In genomic region chr4:172666711-172667368, GRCh38 we compare ENCODE assay signal across 15 cellular contexts.
A peak's percentile ranks its signal among the peaks of the same experiment; 100 is the strongest.
DNase-seq lines count a peak whose midpoint lies in the region; ATAC-seq and TF ChIP-seq lines count a peak whose summit lies in the region.
"Had no signal": no experiment of that assay in that cellular context is flagged by ENCODE, and none has a peak within 500 bp of the region (broad histone marks: within the 10 kb centered on the region; RNA-seq: fewer than 3 reads in every experiment).

No MANE protein-coding gene starts in this region.

- H3K4me1 Mint-ChIP-seq in glutamatergic neuron (ENCODE audit: low read depth, unreplicated experiment), result peaks cover 10% of the 10 kb centered on the region
- H3K4me1 Mint-ChIP-seq: central memory CD8-positive, alpha-beta T cell had no signal

- H3K36me3 Mint-ChIP-seq in glutamatergic neuron (ENCODE audit: unreplicated experiment), result no peaks in the 10 kb centered on the region
- H3K36me3 Mint-ChIP-seq: activated naive CD4-positive, alpha-beta T cell treated with anti-CD3 and anti-CD28 coated beads, Interleukin-2, amount 50 U/mL, for 72 hours had no signal

- no peak overlapping the region for H3K4me3 Mint-ChIP-seq in glutamatergic neuron (ENCODE audit: unreplicated experiment)
- H3K4me3 Mint-ChIP-seq: central memory CD8-positive, alpha-beta T cell had no signal

- no peaks in the 10 kb centered on the region for H4K20me1 ChIP-seq in Karpas-422 (ENCODE audit: insufficient read depth, low read depth, low read length)

- H3K27me3 ChIP-seq in WERI-Rb-1 (ENCODE audit: insufficient read depth, low read depth, severe bottlenecking), result no peaks in the 10 kb centered on the region
- H3K27me3 ChIP-seq in Karpas-422 (ENCODE audit: low read length), result no peaks in the 10 kb centered on the region
- H3K27me3 ChIP-seq: right atrium auricular region, upper lobe of left lung had no signal

- no peak overlapping the region for H3K4me2 ChIP-seq in Karpas-422 (ENCODE audit: low read depth, low read length, poor library complexity, severe bottlenecking)

- no peak overlapping the region for H3K27ac ChIP-seq in WERI-Rb-1
- no peak overlapping the region for H3K27ac ChIP-seq in Karpas-422 (ENCODE audit: low read length)
- H3K27ac ChIP-seq: right atrium auricular region, upper lobe of left lung had no signal

- H3K9me3 ChIP-seq in WERI-Rb-1 (ENCODE audit: severe bottlenecking) (no peaks in the 10 kb centered on the region), Karpas-422 (ENCODE audit: low read length) (no peaks in the 10 kb centered on the region), mucosa of descending colon (no peaks in the 10 kb centered on the region)
- H3K9me3 ChIP-seq: right atrium auricular region, upper lobe of left lung had no signal

- H3K9me3 Mint-ChIP-seq in glutamatergic neuron (ENCODE audit: unreplicated experiment), result no peaks in the 10 kb centered on the region

- no peaks in the 10 kb centered on the region for H3K9me2 ChIP-seq in Karpas-422 (replicated peaks; ENCODE audit: insufficient read depth, low read length)

- ATAC-seq in mucosa of descending colon, result no peak
- ATAC-seq: activated CD4-positive, CD25-positive, alpha-beta regulatory T cell treated with anti-CD3 and anti-CD28 coated beads, Interleukin-2, amount 50 U/mL, for 24 hours; activated naive CD4-positive, alpha-beta T cell treated with anti-CD3 and anti-CD28 coated beads, Interleukin-2, amount 50 U/mL, for 72 hours had no signal

- no peak overlapping the region for H3K27ac Mint-ChIP-seq in glutamatergic neuron (ENCODE audit: unreplicated experiment)
- H3K27ac Mint-ChIP-seq: activated naive CD4-positive, alpha-beta T cell treated with anti-CD3 and anti-CD28 coated beads, Interleukin-2, amount 50 U/mL, for 72 hours had no signal

- H3K27me3 Mint-ChIP-seq in glutamatergic neuron (ENCODE audit: unreplicated experiment), result peaks cover 2% of the 10 kb centered on the region
- H3K27me3 Mint-ChIP-seq: central memory CD8-positive, alpha-beta T cell had no signal

- no peak overlapping the region for H3K4me3 ChIP-seq in WERI-Rb-1 (ENCODE audit: low read depth, low read length)
- H3K4me3 ChIP-seq in Karpas-422 (ENCODE audit: low read length), result no peak overlapping the region
- no peak overlapping the region for H3K4me3 ChIP-seq in mucosa of descending colon
- H3K4me3 ChIP-seq: right atrium auricular region, upper lobe of left lung had no signal

- H3K79me2 ChIP-seq in Karpas-422 (ENCODE audit: low read length), result no peaks in the 10 kb centered on the region

- H2AFZ ChIP-seq in Karpas-422 (ENCODE audit: low read length), result no peak overlapping the region

- H3K4me1 ChIP-seq in Karpas-422 (ENCODE audit: low read length), result no peaks in the 10 kb centered on the region
- H3K4me1 ChIP-seq in mucosa of descending colon (ENCODE audit: low read depth), result no peaks in the 10 kb centered on the region
- H3K4me1 ChIP-seq: right atrium auricular region, upper lobe of left lung had no signal

- DNase-seq in COLO668 (lab: John Stamatoyannopoulos, UW; ENCODE audit: unreplicated experiment), result peak; percentile 13
- DNase-seq in HCEC 1CT, result peak; percentile 25
- peak; percentile 47 for DNase-seq in WERI-Rb-1
- peak; percentile 18 for DNase-seq in glutamatergic neuron
- DNase-seq in activated CD4-positive, CD25-positive, alpha-beta regulatory T cell treated with anti-CD3 and anti-CD28 coated beads, Interleukin-2, amount 50 U/mL, for 72 hours, result no peak
- DNase-seq in OCI-M2 (lab: John Stamatoyannopoulos, UW; ENCODE audit: unreplicated experiment), result no peak
- DNase-seq in Karpas-422, result no peak
- DNase-seq in mucosa of descending colon, result no peak
- DNase-seq: DND-41, SW 1271, upper lobe of left lung had no signal

- H3K36me3 ChIP-seq in WERI-Rb-1 (no peaks in the 10 kb centered on the region), Karpas-422 (ENCODE audit: insufficient read depth, low read length) (no peaks in the 10 kb centered on the region), mucosa of descending colon (ENCODE audit: low read depth) (no peaks in the 10 kb centered on the region)
- H3K36me3 ChIP-seq: right atrium auricular region, upper lobe of left lung had no signal

- intact Hi-C loops in mucosa of descending colon (cut with DNase I, micrococcal nuclease), result no loop called here

- TF ChIP-seq CTCF in WERI-Rb-1 (IDR thresholded peaks at IDR 0.05; ENCODE audit: low read depth, low read length) (peak; percentile 74), glutamatergic neuron (IDR thresholded peaks at IDR 0.05; ENCODE audit: partially characterized antibody, unreplicated experiment) (no peak), mucosa of descending colon (IDR thresholded peaks at IDR 0.05) (no peak)

- H3K9ac ChIP-seq in Karpas-422 (ENCODE audit: low read length), result no peak overlapping the region

Comparison
In these comparisons a context has a peak if more than half of its experiments do, and no peak if none do; other contexts are left out.
1. DNase-seq: peak in COLO668 (single experiment), HCEC 1CT (single experiment), WERI-Rb-1 (single experiment) and glutamatergic neuron (single experiment); none in activated CD4-positive, CD25-positive, alpha-beta regulatory T cell treated with anti-CD3 and anti-CD28 coated beads, Interleukin-2, amount 50 U/mL, for 72 hours (single experiment), OCI-M2 (single experiment), Karpas-422 (single experiment) and mucosa of descending colon (0 of 3).